24 cellular contexts compared by ENCODE assay signal in the genomic region with DNA sequence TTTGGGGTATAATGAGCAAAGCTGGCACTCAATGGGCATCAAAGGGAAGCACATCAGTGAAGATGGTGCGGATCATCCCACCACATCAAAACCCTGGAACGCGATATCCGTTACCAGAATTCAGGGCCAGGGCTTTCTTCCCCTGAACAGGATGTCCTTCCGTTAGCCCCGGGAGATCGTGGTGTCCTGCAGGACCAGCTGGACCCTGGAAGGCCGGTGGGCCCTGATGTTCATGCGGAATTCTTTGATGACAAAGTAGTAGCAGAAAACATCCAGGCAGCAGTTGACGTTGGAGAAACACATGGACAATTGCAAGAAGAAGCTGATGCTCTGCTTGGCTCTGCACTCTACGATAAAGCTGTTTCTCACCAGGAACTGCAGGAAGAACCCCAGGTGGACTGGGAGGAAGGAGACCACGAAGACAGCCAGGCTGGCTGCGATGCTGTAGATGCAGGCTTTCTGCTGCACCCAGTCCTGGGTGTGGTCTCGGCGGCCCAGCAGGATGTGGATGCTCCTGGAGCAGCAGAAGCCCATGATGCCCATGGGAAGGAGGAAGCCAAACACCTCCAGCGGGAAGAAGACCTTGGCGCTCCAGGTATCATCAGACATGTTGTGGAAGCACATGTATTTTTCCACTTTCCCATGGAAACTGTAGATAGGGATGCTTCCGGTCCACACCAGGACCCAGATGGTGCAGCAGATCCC. TPM values are rescaled to one million over a fixed set of nuclear protein-coding genes. Genes with fewer than 3 reads are reported as not detected.
A peak's percentile ranks its signal among the peaks of the same experiment; 100 is the strongest.
DNase-seq lines count a peak whose midpoint lies in the region; ATAC-seq, FAIRE-seq and TF ChIP-seq lines count a peak whose summit lies in the region.
"Had no signal": no experiment of that assay in that cellular context is flagged by ENCODE, and none has a peak within 500 bp of the region (broad histone marks: within the 10 kb centered on the region; RNA-seq: fewer than 3 reads in every experiment).

No MANE protein-coding gene starts in this region.

- H3K27me3 Mint-ChIP-seq in activated T-helper 17 cell treated with anti-CD3 and anti-CD28 coated beads, Interleukin-2, amount 50 U/mL, for 72 hours, result peaks cover 4% of the 10 kb centered on the region
- H3K27me3 Mint-ChIP-seq in neural crest cell (ENCODE audit: low read depth), result no peaks in the 10 kb centered on the region

- peak overlapping the region; percentile 69 for H3K4me3 Mint-ChIP-seq in activated T-helper 17 cell treated with anti-CD3 and anti-CD28 coated beads, Interleukin-2, amount 50 U/mL, for 72 hours
- no peak overlapping the region for H3K4me3 Mint-ChIP-seq in neural crest cell
- H3K4me3 Mint-ChIP-seq: activated CD4-positive, alpha-beta T cell treated with anti-CD3 and anti-CD28 coated beads, Interleukin-2, amount 10 ng/mL, durations not matched to agents 7 days and 5 days; CD4-positive, alpha-beta memory T cell had no signal

- ATAC-seq in Right ventricle myocardium inferior (no peak), upper lobe of right lung (no peak), HG03439 (IDR thresholded peaks at IDR 0.05; ENCODE audit: unreplicated experiment) (no peak)
- no peak for ATAC-seq in activated T-helper 17 cell treated with anti-CD3 and anti-CD28 coated beads, Interleukin-2, amount 50 U/mL, for 72 hours (replicated peaks)
- ATAC-seq: foreskin keratinocyte had no signal

- H3K36me3 ChIP-seq in upper lobe of right lung, result no peaks in the 10 kb centered on the region
- H3K36me3 ChIP-seq in kidney (ENCODE audit: control insufficient read depth in 1 of 2, insufficient read depth in 2 of 2, low read length in 2 of 2), result no peaks in the 10 kb centered on the region
- H3K36me3 ChIP-seq: right atrium auricular region, thoracic aorta had no signal

- H3K27ac ChIP-seq in upper lobe of right lung (no peak overlapping the region), kidney (ENCODE audit: low read depth in 2 of 2, low read length in 2 of 2) (no peak overlapping the region)
- H3K27ac ChIP-seq: foreskin keratinocyte, HL-60, right atrium auricular region, thoracic aorta had no signal

- no peaks in the 10 kb centered on the region for H3K4me1 ChIP-seq in upper lobe of right lung
- no peaks in the 10 kb centered on the region for H3K4me1 ChIP-seq in kidney (ENCODE audit: control insufficient read depth in 1 of 2, insufficient read depth in 1 of 2, low read depth in 1 of 2, low read length in 2 of 2)
- H3K4me1 ChIP-seq: right atrium auricular region had no signal

- H3K4me3 ChIP-seq in upper lobe of right lung (no peak overlapping the region), kidney (ENCODE audit: low read length in 2 of 2) (no peak overlapping the region)
- H3K4me3 ChIP-seq: right atrium auricular region, thoracic aorta had no signal

- DNase-seq in cardiac septum (ENCODE audit: low spot score) (peak; percentile 65), Right ventricle myocardium inferior (ENCODE audit: missing footprints) (no peak), neural crest cell (ENCODE audit: low read depth, low spot score) (no peak), upper lobe of right lung (peak; percentile 55), kidney (no peak), amygdala (lab: John Stamatoyannopoulos, UW) (no peak)
- DNase-seq: activated CD4-positive, alpha-beta T cell treated with anti-CD3 and anti-CD28 coated beads, Interleukin-2, amount 10 ng/mL, durations not matched to agents 7 days and 5 days; CD4-positive, alpha-beta memory T cell; DMS153; foreskin keratinocyte; GF-D8; hippocampal formation; MM.1S; NCI-H1694 had no signal

- FAIRE-seq in kidney (lab: Jason Lieb, UNC), result no peak
- FAIRE-seq: islet of Langerhans, TTC549 had no signal

- H3K9me3 Mint-ChIP-seq in activated T-helper 17 cell treated with anti-CD3 and anti-CD28 coated beads, Interleukin-2, amount 50 U/mL, for 72 hours, result no peaks in the 10 kb centered on the region
- no peaks in the 10 kb centered on the region for H3K9me3 Mint-ChIP-seq in neural crest cell
- H3K9me3 Mint-ChIP-seq: activated CD4-positive, alpha-beta T cell treated with anti-CD3 and anti-CD28 coated beads, Interleukin-2, amount 10 ng/mL, durations not matched to agents 7 days and 5 days; CD4-positive, alpha-beta memory T cell; IgD-negative memory B cell had no signal

- no peaks in the 10 kb centered on the region for H3K9me3 ChIP-seq in upper lobe of right lung
- H3K9me3 ChIP-seq in kidney (ENCODE audit: control insufficient read depth in 1 of 2, low read length in 2 of 2), result no peaks in the 10 kb centered on the region
- H3K9me3 ChIP-seq: right atrium auricular region, thoracic aorta had no signal

- intact Hi-C loops in cardiac septum (cut with DNase I), result loop anchor here (5.0 kb wide), 1 partner anchor 58 kb away; no protein-coding TSS in a partner anchor
- intact Hi-C loops in Right ventricle myocardium inferior (cut with DNase I), result no loop called here
- intact Hi-C loops in upper lobe of right lung (cut with DNase I), result loop anchor here (10.0 kb wide), 1 partner anchor 75 kb away; no protein-coding TSS in a partner anchor
- intact Hi-C loops in kidney (cut with DNase I), result loop anchor here (10.0 kb wide), 1 partner anchor 75 kb away; no protein-coding TSS in a partner anchor

- H3K27ac Mint-ChIP-seq in activated T-helper 17 cell treated with anti-CD3 and anti-CD28 coated beads, Interleukin-2, amount 50 U/mL, for 72 hours, result peak overlapping the region; percentile 78
- peak overlapping the region; percentile 64 for H3K27ac Mint-ChIP-seq in neural crest cell (ENCODE audit: unreplicated experiment)
- H3K27ac Mint-ChIP-seq: activated CD4-positive, alpha-beta T cell treated with anti-CD3 and anti-CD28 coated beads, Interleukin-2, amount 10 ng/mL, durations not matched to agents 7 days and 5 days had no signal

- H3K4me1 Mint-ChIP-seq in activated T-helper 17 cell treated with anti-CD3 and anti-CD28 coated beads, Interleukin-2, amount 50 U/mL, for 72 hours, result peaks cover 42% of the 10 kb centered on the region
- H3K4me1 Mint-ChIP-seq in neural crest cell, result peaks cover 38% of the 10 kb centered on the region

- no peak overlapping the region for H3K9ac ChIP-seq in kidney (ENCODE audit: low read length in 2 of 2)

- TF ChIP-seq CTCF in neural crest cell (conservative IDR thresholded peaks at IDR 0.05) (no peak), upper lobe of right lung (IDR thresholded peaks at IDR 0.05) (no peak), kidney (IDR thresholded peaks at IDR 0.05; ENCODE audit: borderline replicate concordance, extremely low read depth, insufficient read depth) (no peak)

- H3K27me3 ChIP-seq in upper lobe of right lung, result no peaks in the 10 kb centered on the region
- H3K27me3 ChIP-seq: right atrium auricular region had no signal

- H3K36me3 Mint-ChIP-seq in activated T-helper 17 cell treated with anti-CD3 and anti-CD28 coated beads, Interleukin-2, amount 50 U/mL, for 72 hours (ENCODE audit: low read depth), result peaks cover 65% of the 10 kb centered on the region
- H3K36me3 Mint-ChIP-seq in neural crest cell (ENCODE audit: low read depth), result no peaks in the 10 kb centered on the region

RNA-seq across cellular contexts. Expression of a gene that starts 15.0 kb away (rescaled TPM):
- total RNA-seq in cardiac septum (not detected), Right ventricle myocardium inferior (not detected), neural crest cell (not detected in 2 replicates), upper lobe of right lung (1.2 TPM), kidney (0.69 TPM)
- total RNA-seq in activated T-helper 17 cell treated with anti-CD3 and anti-CD28 coated beads, Interleukin-2, amount 50 U/mL, for 72 hours, result 10 to 100 TPM; 11.1 to 19.9 TPM
- polyA plus RNA-seq in kidney (ENCODE audit: insufficient read depth, low read depth, low replicate concordance), result not detected
- total RNA-seq: foreskin keratinocyte, lung microvascular endothelial cell, osteocyte, right atrium auricular region, thoracic aorta had no signal
- polyA plus RNA-seq: foreskin keratinocyte had no signal

RNA-seq across cellular contexts. Expression of a gene that starts 45.3 kb away (rescaled TPM):
- total RNA-seq in cardiac septum (18.4 TPM), Right ventricle myocardium inferior (29.6 TPM), neural crest cell (106 TPM in 2 replicates), upper lobe of right lung (25.0 TPM), kidney (1,131 TPM)
- 10 to 100 TPM; 28.7 to 45.0 TPM for total RNA-seq in activated T-helper 17 cell treated with anti-CD3 and anti-CD28 coated beads, Interleukin-2, amount 50 U/mL, for 72 hours
- polyA plus RNA-seq in kidney (ENCODE audit: insufficient read depth, low read depth, low replicate concordance), result 308 TPM

Comparison
In these comparisons a context has a peak if more than half of its experiments do, and no peak if none do; other contexts are left out.
1. DNase-seq: peak in cardiac septum (single experiment) and upper lobe of right lung (single experiment); none in Right ventricle myocardium inferior (single experiment), neural crest cell (single experiment), kidney (single experiment) and amygdala (0 of 56).
2. RNA of a gene that starts 45.3 kb away (total RNA-seq): 1,131 TPM in kidney (single experiment); 106 TPM in neural crest cell, 28.7 to 45.0 TPM in activated T-helper 17 cell treated with anti-CD3 and anti-CD28 coated beads, Interleukin-2, amount 50 U/mL, for 72 hours, 29.6 TPM in Right ventricle myocardium inferior (single experiment), 25.0 TPM in upper lobe of right lung (single experiment) and 18.4 TPM in cardiac septum (single experiment); every median in the first group is over 10 times any median in the second.